ENCODE assay signal across 9 cellular contexts in genomic region chr1:43970911-43971310, GRCh38. TPM values are rescaled to one million over a fixed set of nuclear protein-coding genes. Genes with fewer than 3 reads are reported as not detected.
DNase-seq lines count a peak whose midpoint lies in the region; ATAC-seq and TF ChIP-seq lines count a peak whose summit lies in the region.
"Had no signal": no experiment of that assay in that cellular context is flagged by ENCODE, and none has a peak within 500 bp of the region (broad histone marks: within the 10 kb centered on the region; RNA-seq: fewer than 3 reads in every experiment).

No MANE protein-coding gene starts in this region.

- no peaks in the 10 kb centered on the region; the same call in none of the 2 replicates for H3K9me3 ChIP-seq in AG04450 (ENCODE audit: control insufficient read depth, insufficient read depth, low read length)
- no peaks in the 10 kb centered on the region for H3K9me3 ChIP-seq in ascending aorta
- H3K9me3 ChIP-seq in lung (ENCODE audit: control insufficient read depth in 2 of 2, insufficient read depth in 1 of 2, low read length in 1 of 2), result no peaks in the 10 kb centered on the region

- TF ChIP-seq CTCF in AG04450 (IDR thresholded peaks at IDR 0.05; ENCODE audit: low read depth, low read length) (no peak), HFF-Myc (IDR thresholded peaks at IDR 0.05; ENCODE audit: low read depth, low read length, missing control alignments) (no peak), ascending aorta (IDR thresholded peaks at IDR 0.05) (no peak), lung (IDR thresholded peaks at IDR 0.05; ENCODE audit: control extremely low read depth, extremely low read depth) (no peak)

- peaks cover 8 to 13% of the 10 kb centered on the region in 2 donors for H3K4me1 ChIP-seq in ascending aorta
- H3K4me1 ChIP-seq in lung (ENCODE audit: control insufficient read depth in 2 of 2, insufficient read depth in 2 of 2, low read length in 2 of 2), result peaks cover 0 to 10% of the 10 kb centered on the region in 2 donors

- no peaks in the 10 kb centered on the region for H3K27me3 ChIP-seq in AG04450 (ENCODE audit: control insufficient read depth, insufficient read depth, low read length)
- H3K27me3 ChIP-seq in ascending aorta, result no peaks in the 10 kb centered on the region
- no peaks in the 10 kb centered on the region for H3K27me3 ChIP-seq in lung (ENCODE audit: control insufficient read depth, insufficient read depth)

- no peak overlapping the region for H3K27ac ChIP-seq in AG04450 (ENCODE audit: low read depth, low read length)
- H3K27ac ChIP-seq in ascending aorta, result no peak overlapping the region
- no peak overlapping the region for H3K27ac ChIP-seq in lung (ENCODE audit: low read depth in 1 of 2, low read length in 1 of 2)

- DNase-seq in AG04450 (ENCODE audit: low read depth, low spot score), result no peak
- DNase-seq in HFF-Myc (ENCODE audit: extremely low read depth, low read depth), result no peak
- no peak for DNase-seq in ascending aorta (ENCODE audit: low spot score in 2 of 2)
- DNase-seq in lung (ENCODE audit: low spot score), result no peak
- DNase-seq in SKM-1 (lab: John Stamatoyannopoulos, UW; ENCODE audit: unreplicated experiment), result no peak
- no peak for DNase-seq in NCI-H2107 treated with DMSO at 0.1 percent for 48 hours (lab: John Stamatoyannopoulos, UW; ENCODE audit: unreplicated experiment)
- DNase-seq: DMS153 had no signal

- ATAC-seq in lung (ENCODE audit: insufficient read depth, low FRiP score) (no peak), HG03432 (IDR thresholded peaks at IDR 0.05; ENCODE audit: unreplicated experiment) (no peak), HG02763 (IDR thresholded peaks at IDR 0.05; ENCODE audit: unreplicated experiment) (no peak)

- POLR2A ChIA-PET in AG04450 (lab: Yijun Ruan, JAX), result no interaction called here

- 93 to 95% methylated on average over 9 of the region's 9 CpGs for WGBS in lung, 2 donors

- H3K4me3 ChIP-seq in AG04450 (ENCODE audit: low read depth, low read length) (peak overlapping the region; percentile 94), HFF-Myc (replicated peaks; ENCODE audit: low read depth, low read length) (peak overlapping the region; percentile 66), ascending aorta (peak overlapping the region; percentile 68 to 83), lung (peak overlapping the region; percentile 71)

- intact Hi-C loops in ascending aorta (cut with DNase I), result loop anchor here (5.0 kb wide), 1 partner anchor 264 kb away; the partner anchor contains the start of gene ST3GAL3

- CTCF ChIA-PET in AG04450 (lab: Charles Lee), result interaction anchor here (1.2 to 2.2 kb wide), 3 partner anchors 25 to 207 kb away, joined by 3 to 12 read pairs (median 6); no protein-coding TSS in a partner anchor

- H3K36me3 ChIP-seq in ascending aorta (peaks cover 7 to 11% of the 10 kb centered on the region in 2 donors), lung (ENCODE audit: control insufficient read depth in 2 of 2, insufficient read depth in 2 of 2, low read length in 2 of 2) (peaks cover 0 to 16% of the 10 kb centered on the region in 2 donors)

RNA-seq across cellular contexts. Expression of gene DPH2, which starts 1.1 kb away (rescaled TPM):
- polyA plus RNA-seq in AG04450 (2011; rRNA removed) (17.9 and 22.2 TPM in 2 replicates), lung (10 to 100 TPM; 11.6 to 28.5 TPM)
- 17.2 and 25.0 TPM in 2 replicates for polyA minus RNA-seq in AG04450 (2011; rRNA and poly(A)+ RNA removed)
- total RNA-seq in ascending aorta (69.3 TPM), lung (10 to 100 TPM; 17.1 to 25.5 TPM)

RNA-seq across cellular contexts. Expression of gene ATP6V0B, which starts 3.8 kb away (rescaled TPM):
- polyA plus RNA-seq in AG04450 (2011; rRNA removed) (130 and 140 TPM in 2 replicates), lung (100 to 1,000 TPM; 373 to 484 TPM)
- polyA minus RNA-seq in AG04450 (2011; rRNA and poly(A)+ RNA removed), result 64.5 and 77.1 TPM in 2 replicates
- total RNA-seq in ascending aorta (115 TPM), lung (100 to 1,000 TPM in 1 of 2 donors, 10 to 100 TPM in 1; 71.2 to 192 TPM)

RNA-seq across cellular contexts. Expression of gene B4GALT2, which starts 8.1 kb away (rescaled TPM):
- polyA plus RNA-seq in AG04450 (2011; rRNA removed), result 39.0 and 50.4 TPM in 2 replicates
- 40.8 and 55.5 TPM in 2 replicates for polyA minus RNA-seq in AG04450 (2011; rRNA and poly(A)+ RNA removed)
- total RNA-seq in ascending aorta, result 93.2 TPM
- total RNA-seq in lung, result 10 to 100 TPM; 13.6 to 40.9 TPM
- 10 to 100 TPM; 28.9 to 32.2 TPM for polyA plus RNA-seq in lung

RNA-seq across cellular contexts. Expression of gene CCDC24, which starts 20.5 kb away (rescaled TPM):
- polyA plus RNA-seq in AG04450 (2011; rRNA removed) (1.1 and 1.6 TPM in 2 replicates), lung (10 to 100 TPM; 11.2 to 15.3 TPM)
- polyA minus RNA-seq in AG04450 (2011; rRNA and poly(A)+ RNA removed), result 0.92 and 1.0 TPM in 2 replicates
- total RNA-seq in ascending aorta (4.8 TPM), lung (10 to 100 TPM in 1 of 2 donors, 1 to 10 TPM in 1; 9.9 to 20.1 TPM)

RNA-seq across cellular contexts. Expression of gene IPO13, which starts 24.2 kb away (rescaled TPM):
- 11.2 and 16.1 TPM in 2 replicates for polyA plus RNA-seq in AG04450 (2011; rRNA removed)
- polyA minus RNA-seq in AG04450 (2011; rRNA and poly(A)+ RNA removed), result 31.2 and 43.9 TPM in 2 replicates
- 6.2 TPM for total RNA-seq in ascending aorta
- total RNA-seq in lung, result 10 to 100 TPM in 1 of 2 donors, 1 to 10 TPM in 1; 7.3 to 35.4 TPM
- polyA plus RNA-seq in lung, result 10 to 100 TPM; 16.6 to 18.1 TPM
